9 cellular contexts compared by ENCODE assay signal in the genomic region with DNA sequence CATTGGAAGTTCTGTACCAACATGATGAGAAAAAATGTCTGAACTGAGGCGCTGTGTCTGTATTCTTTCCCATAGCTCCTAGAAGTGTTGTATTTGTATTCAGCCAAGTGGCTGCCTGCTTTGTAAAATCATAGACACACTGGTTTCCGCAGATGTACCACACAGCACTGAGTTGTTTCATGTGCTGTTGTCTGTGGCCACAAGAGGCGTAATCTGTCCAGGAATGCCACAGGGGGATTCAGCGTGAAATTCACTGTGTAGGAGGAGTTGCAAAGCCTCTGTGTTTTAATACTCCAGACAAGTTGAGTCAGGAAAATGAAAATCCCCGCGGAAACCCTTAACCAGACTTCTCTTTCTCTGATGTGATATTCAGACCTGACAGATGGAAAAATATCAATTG.
DNase-seq lines count a peak whose midpoint lies in the region; ATAC-seq, FAIRE-seq and TF ChIP-seq lines count a peak whose summit lies in the region.
"Had no signal": no experiment of that assay in that cellular context is flagged by ENCODE, and none has a peak within 500 bp of the region (broad histone marks: within the 10 kb centered on the region; RNA-seq: fewer than 3 reads in every experiment).

No MANE protein-coding gene starts in this region.

- H4K8ac ChIP-seq in H1 (ENCODE audit: extremely low read depth, insufficient read depth, low read length) = no peak overlapping the region

- H3K27ac ChIP-seq in OCI-LY3 (ENCODE audit: low read length) (no peak overlapping the region), H1 (ENCODE audit: low read depth, low read length) (no peak overlapping the region), psoas muscle (no peak overlapping the region), gastroesophageal sphincter (no peak overlapping the region)

- TF ChIP-seq POLR2A in H1 (IDR thresholded peaks at IDR 0.05; ENCODE audit: control extremely low read depth in 1 of 2, low read depth in 2 of 2, low read length in 2 of 2) (no peak), gastroesophageal sphincter (IDR thresholded peaks at IDR 0.05) (no peak)

- no peak overlapping the region for H2BK120ac ChIP-seq in H1 (replicated peaks; ENCODE audit: low read depth, low read length)

- H3K9me3 ChIP-seq in OCI-LY3 (ENCODE audit: insufficient read depth, low read length) (no peaks in the 10 kb centered on the region), H1 (ENCODE audit: insufficient read depth in 2 of 2, low read depth in 1 of 2, low read length in 1 of 2) (no peaks in the 10 kb centered on the region), psoas muscle (no peaks in the 10 kb centered on the region), gastroesophageal sphincter (no peaks in the 10 kb centered on the region)

- H3K27me3 Mint-ChIP-seq in effector memory CD8-positive, alpha-beta T cell = no peaks in the 10 kb centered on the region

- H3K4me2 ChIP-seq in OCI-LY3 (ENCODE audit: low read length) = no peak overlapping the region
- H3K4me2 ChIP-seq in H1 (ENCODE audit: insufficient read depth in 1 of 2, low read depth in 2 of 2, low read length in 2 of 2) = no peak overlapping the region

- no peak overlapping the region for H3K14ac ChIP-seq in H1 (ENCODE audit: insufficient read length)

- no peak overlapping the region for H4K5ac ChIP-seq in H1 (ENCODE audit: insufficient read length, low read depth, low read length)

- no peak overlapping the region for H3K18ac ChIP-seq in H1 (ENCODE audit: extremely low read depth, low read length)

- POLR2A ChIA-PET in H1 (lab: Charles Lee; ENCODE audit: partially characterized antibody) = interaction anchor here (1.4 kb wide), 1 partner anchor 12 kb away, joined by 4 read pairs; no protein-coding TSS in a partner anchor

- peak; percentile 51 to 62 for TF ChIP-seq RAD21 in H1 (IDR thresholded peaks at IDR 0.05 in 1 of 2, conservative IDR thresholded peaks at IDR 0.05 in 1 of 2; ENCODE audit: low read depth in 2 of 2, low read length in 2 of 2)

- H3K79me2 ChIP-seq in OCI-LY3 (ENCODE audit: low read length) = no peaks in the 10 kb centered on the region
- H3K79me2 ChIP-seq in H1 (ENCODE audit: control insufficient read depth in 1 of 2, insufficient read depth in 2 of 2, low read length in 2 of 2) = no peaks in the 10 kb centered on the region

- H3K23ac ChIP-seq in H1 (ENCODE audit: insufficient read length) = no peak overlapping the region

- in situ Hi-C loops in G401 (cut with HindIII; ENCODE audit: low sequenced_read_pairs) = no loop called here

- no peak for FAIRE-seq in H1 (lab: Jason Lieb, UNC)

- no peaks in the 10 kb centered on the region for H3K36me3 ChIP-seq in OCI-LY3 (replicated peaks; ENCODE audit: low read depth, low read length)
- no peaks in the 10 kb centered on the region for H3K36me3 ChIP-seq in H1 (ENCODE audit: control insufficient read depth in 2 of 4, insufficient read depth in 4 of 4, low read length in 3 of 4)
- H3K36me3 ChIP-seq in psoas muscle (ENCODE audit: insufficient read depth in 1 of 2, low read depth in 1 of 2) = no peaks in the 10 kb centered on the region
- H3K36me3 ChIP-seq in gastroesophageal sphincter = no peaks in the 10 kb centered on the region

- no peak overlapping the region for H2BK20ac ChIP-seq in H1 (ENCODE audit: low read length)

- no peak overlapping the region for H2AFZ ChIP-seq in OCI-LY3 (ENCODE audit: low read depth, low read length)
- no peak overlapping the region for H2AFZ ChIP-seq in H1 (ENCODE audit: low read length)

- H3K4me3 Mint-ChIP-seq in effector memory CD8-positive, alpha-beta T cell = no peak overlapping the region

- H2BK12ac ChIP-seq in H1 (ENCODE audit: low read depth, low read length) = no peak overlapping the region

- 78% methylated on average over 6 of the region's 6 CpGs; no CpG with 5 or more reads in 1 of the 2 experiments for WGBS in H1 (ENCODE audit: extremely low coverage in 1 of 2, insufficient coverage in 1 of 2, insufficient read length in 1 of 2, insufficient replicate concordance in 2 of 2, low coverage in 1 of 2, low lambda C conversion rate in 2 of 2, missing lambda C conversion rate in 1 of 2), 2 experiments
- WGBS in psoas muscle, 3 donors = 31 to 39% (median 37%) methylated on average over 6 of the region's 6 CpGs
- WGBS in gastroesophageal sphincter (ENCODE audit: low coverage in 1 of 2), 2 donors = 36 to 85% methylated on average over 2 to 4 of the region's 6 CpGs

- intact Hi-C loops in psoas muscle (cut with DNase I) = no loop called here

- H3K23me2 ChIP-seq in H1 (ENCODE audit: low read depth, low read length) = no peaks in the 10 kb centered on the region

- CTCF ChIA-PET in H1 (lab: Charles Lee; ENCODE audit: partially characterized antibody) = interaction anchor here (0.5 to 1.4 kb wide), 3 partner anchors 21 to 596 kb away, joined by 3 to 5 read pairs (median 4); no protein-coding TSS in a partner anchor

- H3K4me3 ChIP-seq in OCI-LY3 (ENCODE audit: low read length) (no peak overlapping the region), H1 (ENCODE audit: extremely low read depth in 1 of 4, insufficient read depth in 2 of 4, low read depth in 3 of 4, low read length in 4 of 4) (no peak overlapping the region), psoas muscle (no peak overlapping the region), gastroesophageal sphincter (no peak overlapping the region)

- no peak overlapping the region for H3K27ac Mint-ChIP-seq in effector memory CD8-positive, alpha-beta T cell

- H3K9ac ChIP-seq in OCI-LY3 (ENCODE audit: low read length) (no peak overlapping the region), H1 (replicated peaks in 1 of 4; ENCODE audit: extremely low read depth in 1 of 4, low read depth in 3 of 4, low read length in 3 of 4) (no peak overlapping the region)

- H3K79me1 ChIP-seq in H1 (ENCODE audit: low read depth, low read length) = no peaks in the 10 kb centered on the region

- no peak overlapping the region for H2AK5ac ChIP-seq in H1 (ENCODE audit: low read depth, low read length)

- H3K36me3 Mint-ChIP-seq in effector memory CD8-positive, alpha-beta T cell (ENCODE audit: insufficient read depth) = no peaks in the 10 kb centered on the region

- no peaks in the 10 kb centered on the region for H4K20me1 ChIP-seq in OCI-LY3 (ENCODE audit: insufficient read depth, low read length)
- no peaks in the 10 kb centered on the region for H4K20me1 ChIP-seq in H1 (replicated peaks in 1 of 2; ENCODE audit: control insufficient read depth in 1 of 2, insufficient read depth in 2 of 2, low read length in 2 of 2)

- no peaks in the 10 kb centered on the region for H3K4me1 Mint-ChIP-seq in effector memory CD8-positive, alpha-beta T cell (ENCODE audit: low read depth in 2 of 2)

- TF ChIP-seq EP300 in H1 (IDR thresholded peaks at IDR 0.05; ENCODE audit: borderline replicate concordance in 1 of 2, low read depth in 2 of 2, low read length in 2 of 2) (no peak), gastroesophageal sphincter (IDR thresholded peaks at IDR 0.05) (no peak)

- peaks cover 0 to 3% of the 10 kb centered on the region in 2 donors for H3K9me3 Mint-ChIP-seq in effector memory CD8-positive, alpha-beta T cell

- H3K27me3 ChIP-seq in OCI-LY3 (ENCODE audit: low read depth, low read length) (no peaks in the 10 kb centered on the region), H1 (replicated peaks in 1 of 4; ENCODE audit: control insufficient read depth in 3 of 4, extremely low read depth in 1 of 4, insufficient read depth in 3 of 4, low read length in 3 of 4) (no peaks in the 10 kb centered on the region), psoas muscle (ENCODE audit: insufficient read depth in 3 of 3, low read length in 2 of 3) (no peaks in the 10 kb centered on the region), gastroesophageal sphincter (no peaks in the 10 kb centered on the region)

- no peak overlapping the region for H3K56ac ChIP-seq in H1 (replicated peaks; ENCODE audit: insufficient read length, low read depth, low read length)

- H3K4me1 ChIP-seq in OCI-LY3 (ENCODE audit: low read length) (peaks cover 13% of the 10 kb centered on the region), H1 (replicated peaks in 1 of 4; ENCODE audit: control insufficient read depth in 3 of 4, insufficient read depth in 4 of 4, low read length in 3 of 4) (no peaks in the 10 kb centered on the region), psoas muscle (no peaks in the 10 kb centered on the region), gastroesophageal sphincter (peaks cover 0 to 8% (median 0%) of the 10 kb centered on the region in 3 donors)

- DNase-seq in DMS53 (lab: John Stamatoyannopoulos, UW) = peak; percentile 86
- no peak for DNase-seq in H1 (ENCODE audit: low read depth in 1 of 2, low spot score in 2 of 2)
- DNase-seq in mucosa of gallbladder (ENCODE audit: low spot score) = peak; percentile 23
- no peak for DNase-seq in effector memory CD8-positive, alpha-beta T cell
- no peak for DNase-seq in psoas muscle
- no peak for DNase-seq in G401 (ENCODE audit: low spot score)
- DNase-seq: activated T-cell treated with anti-CD3 and anti-CD28 coated beads for 4 hours had no signal

- TF ChIP-seq CTCF in OCI-LY3 (IDR thresholded peaks at IDR 0.05; ENCODE audit: low read depth, low read length) = 0 out of 2 replicates have a peak, but pooled peaks have one; percentile 5
- TF ChIP-seq CTCF in H1 (IDR thresholded peaks at IDR 0.05; ENCODE audit: control extremely low read depth in 1 of 3, insufficient read depth in 1 of 3, low read depth in 1 of 3, low read length in 3 of 3) = peak; percentile 19 to 46 (median 36); a peak in 2 of 4 replicates
- no peak for TF ChIP-seq CTCF in psoas muscle (IDR thresholded peaks at IDR 0.05)
- TF ChIP-seq CTCF in gastroesophageal sphincter (IDR thresholded peaks at IDR 0.05) = peak in 1 of 4 experiments; percentile 13

- ATAC-seq in effector memory CD8-positive, alpha-beta T cell (replicated peaks) = no peak
- ATAC-seq in psoas muscle (no peak), gastroesophageal sphincter (no peak)

- no peak overlapping the region for H2BK5ac ChIP-seq in H1 (ENCODE audit: low read depth, low read length)

- H3K4ac ChIP-seq in H1 (replicated peaks; ENCODE audit: insufficient read length, low read depth, low read length) = no peak overlapping the region

- no peak overlapping the region for H4K91ac ChIP-seq in H1 (replicated peaks; ENCODE audit: insufficient read length, low read length)

- no peak overlapping the region for H2BK15ac ChIP-seq in H1 (ENCODE audit: low read length)

TF ChIP-seq in H1, 55 proteins besides CTCF, POLR2A, EP300 and RAD21:
- TF ChIP-seq BACH1 (IDR thresholded peaks at IDR 0.05; ENCODE audit: low read length) = no peak
- no peak for TF ChIP-seq PHF8 (conservative IDR thresholded peaks at IDR 0.05; ENCODE audit: low read depth, low read length)
- no peak for TF ChIP-seq CBX5 (IDR thresholded peaks at IDR 0.05; ENCODE audit: low read depth, low read length)

Comparison
In these comparisons a context has a peak if more than half of its experiments do, and no peak if none do; other contexts are left out.
1. DNase-seq: peak in DMS53 (single experiment) and mucosa of gallbladder (single experiment); none in H1 (0 of 2), effector memory CD8-positive, alpha-beta T cell (0 of 3), psoas muscle (0 of 2) and G401 (single experiment).